In genomic region chr1:243596441-243597183, GRCh38 we compare ENCODE assay signal across 8 cellular contexts.
DNase-seq lines count a peak whose midpoint lies in the region; ATAC-seq, FAIRE-seq and TF ChIP-seq lines count a peak whose summit lies in the region.

No MANE protein-coding gene starts in this region.

- H3K23ac ChIP-seq in IMR-90 (ENCODE audit: low read depth, low read length) = no peak overlapping the region

- H4K91ac ChIP-seq in IMR-90 (ENCODE audit: insufficient read depth, low read depth, low read length) = no peak overlapping the region

- peak overlapping the region; percentile 64; the same call in 1 of the 2 replicates for H3K18ac ChIP-seq in IMR-90 (ENCODE audit: low read depth, low read length)

- H2AK5ac ChIP-seq in IMR-90 (ENCODE audit: low read depth, low read length) = peak overlapping the region; percentile 94; the same call in 1 of the 2 replicates

- H3K4me1 Mint-ChIP-seq in activated naive CD8-positive, alpha-beta T cell treated with anti-CD3 and anti-CD28 coated beads for 36 hours = peaks cover 26% of the 10 kb centered on the region

- H3K4me3 Mint-ChIP-seq in activated naive CD8-positive, alpha-beta T cell treated with anti-CD3 and anti-CD28 coated beads for 36 hours = no peak overlapping the region

- H2BK20ac ChIP-seq in IMR-90 (ENCODE audit: low read depth, low read length) = peak overlapping the region; percentile 52; the same call in 1 of the 2 replicates

- peak overlapping the region; percentile 82 for H3K27ac Mint-ChIP-seq in activated naive CD8-positive, alpha-beta T cell treated with anti-CD3 and anti-CD28 coated beads for 36 hours

- ATAC-seq in GM21717 (IDR thresholded peaks at IDR 0.05; ENCODE audit: unreplicated experiment) = peak; percentile 97
- ATAC-seq in IMR-90 (ENCODE audit: low read depth) = peak; percentile 90

- peaks cover 4% of the 10 kb centered on the region for H3K4me1 ChIP-seq in IMR-90 (ENCODE audit: control insufficient read depth, insufficient read depth, low read length)

- H4K5ac ChIP-seq in IMR-90 (ENCODE audit: low read depth, low read length) = no peak overlapping the region

- H4K8ac ChIP-seq in IMR-90 (ENCODE audit: low read depth in 2 of 2, low read length in 2 of 2) = no peak overlapping the region; a peak in 1 of 4 replicates

- FAIRE-seq in GM12892 (lab: Jason Lieb, UNC) = peak; percentile 92

- dilution Hi-C loops in IMR-90 (cut with HindIII; ENCODE audit: low sequenced_read_pairs, unreplicated experiment) = no loop called here

- BruUV-seq in IMR-90 (replicated peaks; lab: Mats Ljungman, UMichigan) = no TSS peak

- peaks cover 11% of the 10 kb centered on the region for H3K9me1 ChIP-seq in IMR-90 (ENCODE audit: insufficient read depth, low read length)

- H3K27me3 ChIP-seq in IMR-90 (ENCODE audit: control insufficient read depth, insufficient read depth, low read length) = no peaks in the 10 kb centered on the region

- no peaks in the 10 kb centered on the region for H4K20me1 ChIP-seq in IMR-90 (ENCODE audit: insufficient read depth, low read length)

- no peak overlapping the region for H2AFZ ChIP-seq in IMR-90 (replicated peaks; ENCODE audit: low read length, poor library complexity)

- peaks cover 36% of the 10 kb centered on the region for H3K36me3 Mint-ChIP-seq in activated naive CD8-positive, alpha-beta T cell treated with anti-CD3 and anti-CD28 coated beads for 36 hours

- in situ Hi-C loops in IMR-90 (cut with MboI; ENCODE audit: low sequenced_read_pairs) = no loop called here

- H2BK120ac ChIP-seq in IMR-90 (ENCODE audit: low read depth, low read length) = no peak overlapping the region; the same call in 1 of the 2 replicates

- intact Hi-C loops in IMR-90 (cut with micrococcal nuclease) = no loop called here

- H3K9ac ChIP-seq in IMR-90 (ENCODE audit: low read depth, low read length) = no peak overlapping the region

- no peak for TF ChIP-seq CTCF in IMR-90 (conservative IDR thresholded peaks at IDR 0.05; ENCODE audit: low read depth, low read length)

- DNase-seq in GM12892 (ENCODE audit: insufficient read length) (no peak), IMR-90 (peak; percentile 96), skeletal muscle cell (ENCODE audit: low read depth) (peak; percentile 89), NCI-H2107 treated with DMSO at 0.1 percent for 48 hours (lab: John Stamatoyannopoulos, UW; ENCODE audit: unreplicated experiment) (no peak), NCI-H2227 (lab: John Stamatoyannopoulos, UW; ENCODE audit: unreplicated experiment) (no peak), GM19238 (ENCODE audit: insufficient read length, low spot score) (no peak)
- DNase-seq in activated naive CD8-positive, alpha-beta T cell treated with anti-CD3 and anti-CD28 coated beads for 36 hours = peak; percentile 33

- H3K14ac ChIP-seq in IMR-90 (replicated peaks; ENCODE audit: low read depth, low read length) = peak overlapping the region; percentile 62; the same call in 1 of the 2 replicates

- H3K9me3 Mint-ChIP-seq in activated naive CD8-positive, alpha-beta T cell treated with anti-CD3 and anti-CD28 coated beads for 36 hours = peaks cover 4% of the 10 kb centered on the region

- no peaks in the 10 kb centered on the region for H3K27me3 Mint-ChIP-seq in activated naive CD8-positive, alpha-beta T cell treated with anti-CD3 and anti-CD28 coated beads for 36 hours

- TF ChIP-seq POLR2A in GM12892 (IDR thresholded peaks at IDR 0.05; ENCODE audit: low read depth, low read length) (no peak), IMR-90 (IDR thresholded peaks at IDR 0.05; ENCODE audit: low read depth, low read length) (no peak)

- H3K27ac ChIP-seq in IMR-90 (ENCODE audit: insufficient read depth, low read length) = peak overlapping the region; percentile 23; the same call in 1 of the 2 replicates

- H3K9me3 ChIP-seq in IMR-90 (ENCODE audit: control insufficient read depth, insufficient read depth, low read length) = no peaks in the 10 kb centered on the region

- CTCF ChIA-PET in IMR-90 (lab: Yijun Ruan, JAX) = no interaction called here

- peak overlapping the region; percentile 68; the same call in 1 of the 2 replicates for H3K4ac ChIP-seq in IMR-90 (ENCODE audit: low read depth, low read length)

- H3K4me3 ChIP-seq in IMR-90 (ENCODE audit: insufficient read depth, low read depth, low read length) (no peak overlapping the region), skeletal muscle cell (ENCODE audit: low read depth, low read length) (no peak overlapping the region)

- H3K79me1 ChIP-seq in IMR-90 (ENCODE audit: low read depth in 1 of 2, low read length in 2 of 2) = peaks cover 11 to 17% of the 10 kb centered on the region in 2 experiments

- H2BK15ac ChIP-seq in IMR-90 (ENCODE audit: low read depth, low read length) = no peak overlapping the region

- H3K56ac ChIP-seq in IMR-90 (ENCODE audit: extremely low read depth, insufficient read depth, low read length) = 0 out of 2 replicates have a peak overlapping the region, but pooled peaks have one; percentile 37

- no peak overlapping the region for H2AK9ac ChIP-seq in IMR-90 (replicated peaks; ENCODE audit: low read depth, low read length, poor library complexity)

- H2BK5ac ChIP-seq in IMR-90 (ENCODE audit: low read depth, low read length, poor library complexity, severe bottlenecking) = peak overlapping the region; percentile 46

- POLR2A ChIA-PET in IMR-90 (lab: Charles Lee; ENCODE audit: unreplicated experiment) = no interaction called here

- TF ChIP-seq RAD21 in IMR-90 (IDR thresholded peaks at IDR 0.05; ENCODE audit: low read length) = no peak

- no CpG with 5 or more reads among the region's 6 CpGs for WGBS in IMR-90 (ENCODE audit: extremely low coverage in 2 of 2, insufficient read length in 1 of 2), 2 experiments

- H3K4me2 ChIP-seq in IMR-90 (ENCODE audit: low read depth, low read length) = no peak overlapping the region

- peaks cover 2% of the 10 kb centered on the region; the same call in 1 of the 2 replicates for H3K36me3 ChIP-seq in IMR-90 (ENCODE audit: control insufficient read depth, insufficient read depth, low read length)

TF ChIP-seq in IMR-90, 13 proteins besides CTCF, POLR2A, EP300 and RAD21:
- TF ChIP-seq ELK1 (IDR thresholded peaks at IDR 0.05; ENCODE audit: borderline replicate concordance, low read depth, low read length) = no peak
- peak; percentile 85 for TF ChIP-seq CEBPB (IDR thresholded peaks at IDR 0.05; ENCODE audit: low read depth, low read length)
- no peak for TF ChIP-seq RCOR1 (IDR thresholded peaks at IDR 0.05; ENCODE audit: insufficient replicate concordance, low read length)
- no peak for TF ChIP-seq RFX5 (IDR thresholded peaks at IDR 0.05; ENCODE audit: low read depth, low read length)
- no peak for TF ChIP-seq USF2 (IDR thresholded peaks at IDR 0.05; ENCODE audit: low read depth, low read length)
- TF ChIP-seq MXI1 (IDR thresholded peaks at IDR 0.05; ENCODE audit: borderline replicate concordance, low read depth, low read length) = no peak
- peak; percentile 69 for TF ChIP-seq BHLHE40 (IDR thresholded peaks at IDR 0.05; ENCODE audit: low read depth, low read length)
- no peak for TF ChIP-seq MAZ (IDR thresholded peaks at IDR 0.05; ENCODE audit: borderline replicate concordance, low read depth, low read length)
- TF ChIP-seq NFE2L2 (IDR thresholded peaks at IDR 0.05; ENCODE audit: low read depth, low read length) = no peak
- no peak for TF ChIP-seq CHD1 (IDR thresholded peaks at IDR 0.05; ENCODE audit: low read depth, low read length)
- TF ChIP-seq SMC3 (IDR thresholded peaks at IDR 0.05; ENCODE audit: low read depth, low read length) = no peak
- TF ChIP-seq FOS (IDR thresholded peaks at IDR 0.05; ENCODE audit: low read depth, low read length) = peak; percentile 62
- peak; percentile 82 for TF ChIP-seq MAFK (IDR thresholded peaks at IDR 0.05; ENCODE audit: low read depth, low read length)

Comparison
In these comparisons a context has a peak if more than half of its experiments do, and no peak if none do; other contexts are left out.
1. DNase-seq: peak in IMR-90 (single experiment), activated naive CD8-positive, alpha-beta T cell treated with anti-CD3 and anti-CD28 coated beads for 36 hours (single experiment) and skeletal muscle cell (single experiment); none in GM12892 (single experiment), NCI-H2107 treated with DMSO at 0.1 percent for 48 hours (single experiment), NCI-H2227 (single experiment) and GM19238 (single experiment).